ENCODE assay signal across 23 cellular contexts in the genomic region with DNA sequence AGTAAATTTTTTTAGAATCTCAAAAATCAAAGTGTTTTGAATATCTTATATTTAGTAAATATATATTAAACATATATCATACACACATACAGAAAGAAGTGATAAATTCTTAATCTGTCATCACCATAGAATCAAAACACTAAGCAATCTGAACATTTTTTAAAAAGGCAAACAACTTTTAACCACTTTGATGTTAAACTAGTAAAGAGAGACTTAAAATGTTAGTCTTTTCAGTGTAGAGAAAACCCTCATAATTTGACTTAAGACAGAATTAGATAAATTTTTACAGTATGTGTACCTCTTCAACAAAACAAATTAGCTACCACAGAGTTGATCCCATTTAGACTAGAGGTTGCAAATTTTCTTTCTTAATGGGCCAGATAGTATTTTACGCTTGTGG. TPM values are rescaled to one million over a fixed set of nuclear protein-coding genes. Genes with fewer than 3 reads are reported as not detected.
"Had no signal": no experiment of that assay in that cellular context is flagged by ENCODE, and none has a peak within 500 bp of the region (broad histone marks: within the 10 kb centered on the region; RNA-seq: fewer than 3 reads in every experiment).

No MANE protein-coding gene starts in this region.

- H3K9me3 ChIP-seq: MG63, SK-N-SH had no signal

- DNase-seq: KBM-7, MG63, NCI-H1092, NCI-H1105 treated with DMSO at 0.1 percent for 48 hours, NCI-H1417 treated with DMSO at 0.1 percent for 48 hours, NCI-H146, NCI-H1694 treated with DMSO at 0.1 percent for 48 hours, NCI-H1930, NCI-H2081, NCI-H2107, NCI-H2227 treated with DMSO at 0.1 percent for 48 hours, NCI-H524, NCI-H526 treated with DMSO at 0.1 percent for 48 hours, NCI-H748 treated with DMSO at 0.1 percent for 48 hours, SHP77, SK-N-SH, SW 1271, T-cell had no signal

- H3K9ac ChIP-seq: SK-N-SH had no signal

- H3K27me3 ChIP-seq: MG63 had no signal

- H3K4me3 ChIP-seq: MG63 had no signal

- H3K27ac ChIP-seq: RWPE1 had no signal

RNA-seq across cellular contexts. Expression of gene CSNK1A1L, which starts 59.4 kb away (rescaled TPM):
- total RNA-seq: HT-29, LHCN-M2, NCI-H460, SK-MEL-5, T-cell had no signal
- polyA plus RNA-seq: SK-N-SH had no signal
